Comparison of ENCODE assay signal across 8 cellular contexts in the genomic region with DNA sequence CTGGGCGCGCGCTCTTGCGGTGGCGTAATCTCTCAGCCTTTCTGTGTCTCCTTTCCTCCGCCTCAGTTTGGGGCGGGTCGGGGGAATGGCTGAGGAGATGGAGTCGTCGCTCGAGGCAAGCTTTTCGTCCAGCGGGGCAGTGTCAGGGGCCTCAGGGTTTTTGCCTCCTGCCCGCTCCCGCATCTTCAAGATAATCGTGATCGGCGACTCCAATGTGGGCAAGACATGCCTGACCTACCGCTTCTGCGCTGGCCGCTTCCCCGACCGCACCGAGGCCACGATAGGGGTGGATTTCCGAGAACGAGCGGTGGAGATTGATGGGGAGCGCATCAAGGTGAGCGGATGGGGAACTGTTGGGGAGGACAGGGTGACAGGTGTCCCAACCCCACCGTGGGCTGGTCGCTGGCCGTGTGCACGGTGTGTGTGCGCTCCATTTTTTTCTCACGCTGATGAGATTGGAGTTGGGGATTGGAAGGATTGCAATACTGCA. TPM values are rescaled to one million over a fixed set of nuclear protein-coding genes. Genes with fewer than 3 reads are reported as not detected.
DNase-seq lines count a peak whose midpoint lies in the region; ATAC-seq and TF ChIP-seq lines count a peak whose summit lies in the region.

RAB33B (plus strand) TSS at position 11 of the 490 bp plus-strand sequence; CDS start at position 86, 75 bp downstream.

- ATAC-seq in activated naive CD8-positive, alpha-beta T cell treated with anti-CD3 and anti-CD28 coated beads, Interleukin-2, amount 50 U/mL, for 24 hours: no peak
- peak; percentile 2 to 4 for ATAC-seq in right cardiac atrium

- H3K27ac Mint-ChIP-seq in CD4-positive, alpha-beta memory T cell: peak within 1 kb of the TSS; percentile 98 to 100 (median 99)
- peak within 1 kb of the TSS; percentile 98 for H3K27ac Mint-ChIP-seq in activated naive CD8-positive, alpha-beta T cell treated with anti-CD3 and anti-CD28 coated beads, Interleukin-2, amount 50 U/mL, for 24 hours

- CTCF ChIA-PET in CD4-positive, alpha-beta memory T cell (lab: Charles Lee; ENCODE audit: partially characterized antibody): interaction anchor here (1.6 kb wide), 1 partner anchor 424 kb away, joined by 9 read pairs; no protein-coding TSS in a partner anchor

- H3K9me3 Mint-ChIP-seq in CD4-positive, alpha-beta memory T cell: no peaks in the 10 kb centered on the region
- H3K9me3 Mint-ChIP-seq in activated naive CD8-positive, alpha-beta T cell treated with anti-CD3 and anti-CD28 coated beads, Interleukin-2, amount 50 U/mL, for 24 hours: no peaks in the 10 kb centered on the region

- H3K9me3 ChIP-seq in CD4-positive, alpha-beta memory T cell (ENCODE audit: control insufficient read depth in 1 of 2, low read length in 2 of 2): no peaks in the 10 kb centered on the region
- no peaks in the 10 kb centered on the region for H3K9me3 ChIP-seq in right cardiac atrium (ENCODE audit: control insufficient read depth, low read length)

- H3K4me3 Mint-ChIP-seq in CD4-positive, alpha-beta memory T cell: peak within 1 kb of the TSS; percentile 95 to 99 (median 97)
- peak within 1 kb of the TSS; percentile 93 for H3K4me3 Mint-ChIP-seq in activated naive CD8-positive, alpha-beta T cell treated with anti-CD3 and anti-CD28 coated beads, Interleukin-2, amount 50 U/mL, for 24 hours

- no peaks in the 10 kb centered on the region for H3K27me3 Mint-ChIP-seq in CD4-positive, alpha-beta memory T cell
- no peaks in the 10 kb centered on the region for H3K27me3 Mint-ChIP-seq in activated naive CD8-positive, alpha-beta T cell treated with anti-CD3 and anti-CD28 coated beads, Interleukin-2, amount 50 U/mL, for 24 hours

- H3K27me3 ChIP-seq in CD4-positive, alpha-beta memory T cell (ENCODE audit: insufficient read depth, low read length): no peaks in the 10 kb centered on the region
- H3K27me3 ChIP-seq in HL-60 (ENCODE audit: insufficient read depth, poor library complexity, severe bottlenecking): no peaks in the 10 kb centered on the region
- H3K27me3 ChIP-seq in right cardiac atrium (ENCODE audit: control insufficient read depth, insufficient read depth): no peaks in the 10 kb centered on the region

- no peaks in the 10 kb centered on the region for H3K36me3 ChIP-seq in CD4-positive, alpha-beta memory T cell (ENCODE audit: insufficient read depth, low read length)

- H3K4me1 Mint-ChIP-seq in CD4-positive, alpha-beta memory T cell: peaks cover 49 to 76% (median 62%) of the 10 kb centered on the region in 4 donors
- H3K4me1 Mint-ChIP-seq in activated naive CD8-positive, alpha-beta T cell treated with anti-CD3 and anti-CD28 coated beads, Interleukin-2, amount 50 U/mL, for 24 hours: peaks cover 56% of the 10 kb centered on the region

- no peak for DNase-seq in CD4-positive, alpha-beta memory T cell
- peak; percentile 53 for DNase-seq in GM19240 (ENCODE audit: insufficient read length, low spot score)
- DNase-seq in HL-60 (ENCODE audit: low read depth in 1 of 2, low spot score in 1 of 2): no peak
- DNase-seq in activated naive CD8-positive, alpha-beta T cell treated with anti-CD3 and anti-CD28 coated beads, Interleukin-2, amount 50 U/mL, for 24 hours: no peak
- DNase-seq in right cardiac atrium: no peak
- DNase-seq in skeletal muscle cell (ENCODE audit: low read depth): no peak
- DNase-seq in HPDE6-E6E7 (ENCODE audit: extremely low spot score): no peak
- DNase-seq in NCI-H2029 treated with DMSO at 0.1 percent for 48 hours (lab: John Stamatoyannopoulos, UW): no peak

- peaks cover 64% of the 10 kb centered on the region for H3K4me1 ChIP-seq in CD4-positive, alpha-beta memory T cell (ENCODE audit: insufficient read depth, low read length)
- no peaks in the 10 kb centered on the region for H3K4me1 ChIP-seq in right cardiac atrium (ENCODE audit: control insufficient read depth, insufficient read depth, low read length)

- POLR2A ChIA-PET in CD4-positive, alpha-beta memory T cell (lab: Charles Lee; ENCODE audit: partially characterized antibody): interaction anchor here (1.0 to 5.7 kb wide), 9 partner anchors 15 to 919 kb away, joined by 3 to 73 read pairs (median 5); partner anchors contain the start of genes NAA15, NDUFC1, NOCT and SCOC

- intact Hi-C loops in CD4-positive, alpha-beta memory T cell (cut with micrococcal nuclease): loop anchor here (5.0 kb wide), 3 partner anchors 698 to 1068 kb away; partner anchors contain the start of genes ELMOD2, MAML3 and SCOC
- intact Hi-C loops in right cardiac atrium (cut with DNase I): no loop called here

- no peak for TF ChIP-seq CTCF in HL-60 (IDR thresholded peaks at IDR 0.05; ENCODE audit: insufficient read depth, low read length)

- peak within 1 kb of the TSS; percentile 89 for H3K27ac ChIP-seq in CD4-positive, alpha-beta memory T cell (ENCODE audit: low read depth, low read length)
- H3K27ac ChIP-seq in HL-60 (replicated peaks): peak within 1 kb of the TSS; percentile 90
- H3K27ac ChIP-seq in right cardiac atrium (ENCODE audit: low read length): peak within 1 kb of the TSS; percentile 96

- under 1% methylated on average over 36 of the region's 36 CpGs for WGBS in right cardiac atrium

- peak within 1 kb of the TSS; percentile 71 to 93 for H3K4me3 ChIP-seq in CD4-positive, alpha-beta memory T cell (ENCODE audit: low read length in 2 of 2)
- H3K4me3 ChIP-seq in HL-60 (replicated peaks; ENCODE audit: insufficient read depth, low read length) (peak within 1 kb of the TSS; percentile 100), right cardiac atrium (ENCODE audit: low read length) (peak within 1 kb of the TSS; percentile 83), skeletal muscle cell (ENCODE audit: low read depth, low read length) (peak within 1 kb of the TSS; percentile 100)

- peaks cover 0 to 19% of the 10 kb centered on the region in 2 donors for H3K36me3 Mint-ChIP-seq in CD4-positive, alpha-beta memory T cell
- no peaks in the 10 kb centered on the region for H3K36me3 Mint-ChIP-seq in activated naive CD8-positive, alpha-beta T cell treated with anti-CD3 and anti-CD28 coated beads, Interleukin-2, amount 50 U/mL, for 24 hours (ENCODE audit: low read depth)

RNA-seq across cellular contexts. Expression of gene RAB33B, which starts in this region (rescaled TPM):
- total RNA-seq in CD4-positive, alpha-beta memory T cell: 10 to 100 TPM; 16.4 to 16.6 TPM
- polyA plus RNA-seq in CD4-positive, alpha-beta memory T cell: 10 to 100 TPM in 1 of 2 donors, 1 to 10 TPM in 1; 9.4 to 10.3 TPM
- total RNA-seq in right cardiac atrium: 1 to 10 TPM; 6.9 to 7.9 (median 7.3) TPM
- polyA plus RNA-seq in right cardiac atrium: 3.5 TPM
